Comparison of ENCODE assay signal across 2 cellular contexts in the genomic region with DNA sequence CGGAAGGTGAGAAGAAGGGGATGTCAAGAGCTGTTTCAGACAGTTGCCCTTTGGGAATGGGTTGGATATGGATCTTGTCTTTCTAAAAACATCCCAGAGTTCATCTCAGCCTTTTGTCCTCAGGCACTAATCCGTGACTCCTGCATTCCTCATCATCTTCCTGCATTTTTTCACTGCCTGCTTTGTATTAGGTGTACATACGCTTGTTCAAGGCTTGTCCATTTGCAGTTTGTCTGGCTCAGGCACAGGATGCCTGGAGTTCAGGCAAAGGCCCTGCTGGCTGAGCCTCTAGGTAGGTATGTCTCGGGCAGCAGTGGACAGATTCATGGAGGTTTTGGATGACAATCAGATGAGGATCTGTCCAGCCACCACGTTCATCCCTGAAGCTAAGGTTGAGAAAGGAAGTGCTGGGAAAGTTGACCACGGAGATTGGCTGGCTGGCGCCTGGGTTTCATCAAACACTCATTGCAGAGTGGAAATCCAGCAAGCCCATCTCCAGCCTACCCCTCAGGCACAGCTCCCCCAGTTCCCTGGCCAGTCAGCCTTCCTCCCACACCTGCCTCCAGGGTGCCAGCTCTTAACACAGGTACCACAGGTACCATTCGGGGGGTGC.
TF ChIP-seq lines count a peak whose summit lies in the region.

No MANE protein-coding gene starts in this region.

TF ChIP-seq in SK-N-SH, 30 proteins besides CTCF, POLR2A, EP300 and RAD21 (continued from another document):
- TF ChIP-seq, protein P1, sequence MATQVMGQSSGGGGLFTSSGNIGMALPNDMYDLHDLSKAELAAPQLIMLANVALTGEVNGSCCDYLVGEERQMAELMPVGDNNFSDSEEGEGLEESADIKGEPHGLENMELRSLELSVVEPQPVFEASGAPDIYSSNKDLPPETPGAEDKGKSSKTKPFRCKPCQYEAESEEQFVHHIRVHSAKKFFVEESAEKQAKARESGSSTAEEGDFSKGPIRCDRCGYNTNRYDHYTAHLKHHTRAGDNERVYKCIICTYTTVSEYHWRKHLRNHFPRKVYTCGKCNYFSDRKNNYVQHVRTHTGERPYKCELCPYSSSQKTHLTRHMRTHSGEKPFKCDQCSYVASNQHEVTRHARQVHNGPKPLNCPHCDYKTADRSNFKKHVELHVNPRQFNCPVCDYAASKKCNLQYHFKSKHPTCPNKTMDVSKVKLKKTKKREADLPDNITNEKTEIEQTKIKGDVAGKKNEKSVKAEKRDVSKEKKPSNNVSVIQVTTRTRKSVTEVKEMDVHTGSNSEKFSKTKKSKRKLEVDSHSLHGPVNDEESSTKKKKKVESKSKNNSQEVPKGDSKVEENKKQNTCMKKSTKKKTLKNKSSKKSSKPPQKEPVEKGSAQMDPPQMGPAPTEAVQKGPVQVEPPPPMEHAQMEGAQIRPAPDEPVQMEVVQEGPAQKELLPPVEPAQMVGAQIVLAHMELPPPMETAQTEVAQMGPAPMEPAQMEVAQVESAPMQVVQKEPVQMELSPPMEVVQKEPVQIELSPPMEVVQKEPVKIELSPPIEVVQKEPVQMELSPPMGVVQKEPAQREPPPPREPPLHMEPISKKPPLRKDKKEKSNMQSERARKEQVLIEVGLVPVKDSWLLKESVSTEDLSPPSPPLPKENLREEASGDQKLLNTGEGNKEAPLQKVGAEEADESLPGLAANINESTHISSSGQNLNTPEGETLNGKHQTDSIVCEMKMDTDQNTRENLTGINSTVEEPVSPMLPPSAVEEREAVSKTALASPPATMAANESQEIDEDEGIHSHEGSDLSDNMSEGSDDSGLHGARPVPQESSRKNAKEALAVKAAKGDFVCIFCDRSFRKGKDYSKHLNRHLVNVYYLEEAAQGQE (IDR thresholded peaks at IDR 0.05; ENCODE audit: low read depth, low read length): peak; percentile 48; the same call in 1 of the 2 replicates
- TF ChIP-seq GABPA (IDR thresholded peaks at IDR 0.05; ENCODE audit: low read depth) (no peak), GATA2 (CRISPR knock-in tag; IDR thresholded peaks at IDR 0.05) (0 out of 2 replicates have a peak, but pooled peaks have one; percentile 20)

TF ChIP-seq in SK-N-SH treated with all-trans-retinoic acid at 6 μM for 48 hours, 23 proteins besides CTCF, POLR2A, EP300 and RAD21 (continued from another document):
- TF ChIP-seq TSHZ2 (CRISPR knock-in tag; IDR thresholded peaks at IDR 0.05) (no peak), CSRNP3 (CRISPR knock-in tag; IDR thresholded peaks at IDR 0.05) (no peak), ZC3H10 (CRISPR knock-in tag; IDR thresholded peaks at IDR 0.05) (no peak), ZNF70 (CRISPR knock-in tag; IDR thresholded peaks at IDR 0.05) (no peak), ZFP3 (CRISPR knock-in tag; IDR thresholded peaks at IDR 0.05) (no peak), OSR1 (CRISPR knock-in tag; IDR thresholded peaks at IDR 0.05) (no peak), PPARA (CRISPR knock-in tag; IDR thresholded peaks at IDR 0.05; ENCODE audit: borderline replicate concordance) (no peak), ZNF565 (CRISPR knock-in tag; conservative IDR thresholded peaks at IDR 0.05; ENCODE audit: low read depth) (no peak), ZFP30 (CRISPR knock-in tag; IDR thresholded peaks at IDR 0.05) (no peak), ESRRG (CRISPR knock-in tag; IDR thresholded peaks at IDR 0.05) (no peak), BACH2 (CRISPR knock-in tag; IDR thresholded peaks at IDR 0.05; ENCODE audit: borderline replicate concordance) (no peak), RARB (CRISPR knock-in tag; IDR thresholded peaks at IDR 0.05) (no peak), CSDC2 (CRISPR knock-in tag; IDR thresholded peaks at IDR 0.05) (no peak), TCF4 (CRISPR knock-in tag; IDR thresholded peaks at IDR 0.05; ENCODE audit: borderline replicate concordance) (no peak), CREB5 (CRISPR knock-in tag; IDR thresholded peaks at IDR 0.05; ENCODE audit: low read depth) (no peak), ISL1 (CRISPR knock-in tag; IDR thresholded peaks at IDR 0.05) (no peak), ZNF8 (CRISPR knock-in tag; IDR thresholded peaks at IDR 0.05) (no peak)
- TF ChIP-seq, protein P2, sequence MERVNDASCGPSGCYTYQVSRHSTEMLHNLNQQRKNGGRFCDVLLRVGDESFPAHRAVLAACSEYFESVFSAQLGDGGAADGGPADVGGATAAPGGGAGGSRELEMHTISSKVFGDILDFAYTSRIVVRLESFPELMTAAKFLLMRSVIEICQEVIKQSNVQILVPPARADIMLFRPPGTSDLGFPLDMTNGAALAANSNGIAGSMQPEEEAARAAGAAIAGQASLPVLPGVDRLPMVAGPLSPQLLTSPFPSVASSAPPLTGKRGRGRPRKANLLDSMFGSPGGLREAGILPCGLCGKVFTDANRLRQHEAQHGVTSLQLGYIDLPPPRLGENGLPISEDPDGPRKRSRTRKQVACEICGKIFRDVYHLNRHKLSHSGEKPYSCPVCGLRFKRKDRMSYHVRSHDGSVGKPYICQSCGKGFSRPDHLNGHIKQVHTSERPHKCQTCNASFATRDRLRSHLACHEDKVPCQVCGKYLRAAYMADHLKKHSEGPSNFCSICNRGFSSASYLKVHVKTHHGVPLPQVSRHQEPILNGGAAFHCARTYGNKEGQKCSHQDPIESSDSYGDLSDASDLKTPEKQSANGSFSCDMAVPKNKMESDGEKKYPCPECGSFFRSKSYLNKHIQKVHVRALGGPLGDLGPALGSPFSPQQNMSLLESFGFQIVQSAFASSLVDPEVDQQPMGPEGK (CRISPR knock-in tag; IDR thresholded peaks at IDR 0.05; ENCODE audit: borderline replicate concordance): no peak
